ENCODE assay signal across 1 cellular context in genomic region chr19:51396175-51396574, GRCh38.
TF ChIP-seq lines count a peak whose summit lies in the region.

No MANE protein-coding gene starts in this region.

TF ChIP-seq in GM23338, 12 proteins besides CTCF, POLR2A, EP300 and RAD21 (continued from another document):
- TF ChIP-seq, protein P1, sequence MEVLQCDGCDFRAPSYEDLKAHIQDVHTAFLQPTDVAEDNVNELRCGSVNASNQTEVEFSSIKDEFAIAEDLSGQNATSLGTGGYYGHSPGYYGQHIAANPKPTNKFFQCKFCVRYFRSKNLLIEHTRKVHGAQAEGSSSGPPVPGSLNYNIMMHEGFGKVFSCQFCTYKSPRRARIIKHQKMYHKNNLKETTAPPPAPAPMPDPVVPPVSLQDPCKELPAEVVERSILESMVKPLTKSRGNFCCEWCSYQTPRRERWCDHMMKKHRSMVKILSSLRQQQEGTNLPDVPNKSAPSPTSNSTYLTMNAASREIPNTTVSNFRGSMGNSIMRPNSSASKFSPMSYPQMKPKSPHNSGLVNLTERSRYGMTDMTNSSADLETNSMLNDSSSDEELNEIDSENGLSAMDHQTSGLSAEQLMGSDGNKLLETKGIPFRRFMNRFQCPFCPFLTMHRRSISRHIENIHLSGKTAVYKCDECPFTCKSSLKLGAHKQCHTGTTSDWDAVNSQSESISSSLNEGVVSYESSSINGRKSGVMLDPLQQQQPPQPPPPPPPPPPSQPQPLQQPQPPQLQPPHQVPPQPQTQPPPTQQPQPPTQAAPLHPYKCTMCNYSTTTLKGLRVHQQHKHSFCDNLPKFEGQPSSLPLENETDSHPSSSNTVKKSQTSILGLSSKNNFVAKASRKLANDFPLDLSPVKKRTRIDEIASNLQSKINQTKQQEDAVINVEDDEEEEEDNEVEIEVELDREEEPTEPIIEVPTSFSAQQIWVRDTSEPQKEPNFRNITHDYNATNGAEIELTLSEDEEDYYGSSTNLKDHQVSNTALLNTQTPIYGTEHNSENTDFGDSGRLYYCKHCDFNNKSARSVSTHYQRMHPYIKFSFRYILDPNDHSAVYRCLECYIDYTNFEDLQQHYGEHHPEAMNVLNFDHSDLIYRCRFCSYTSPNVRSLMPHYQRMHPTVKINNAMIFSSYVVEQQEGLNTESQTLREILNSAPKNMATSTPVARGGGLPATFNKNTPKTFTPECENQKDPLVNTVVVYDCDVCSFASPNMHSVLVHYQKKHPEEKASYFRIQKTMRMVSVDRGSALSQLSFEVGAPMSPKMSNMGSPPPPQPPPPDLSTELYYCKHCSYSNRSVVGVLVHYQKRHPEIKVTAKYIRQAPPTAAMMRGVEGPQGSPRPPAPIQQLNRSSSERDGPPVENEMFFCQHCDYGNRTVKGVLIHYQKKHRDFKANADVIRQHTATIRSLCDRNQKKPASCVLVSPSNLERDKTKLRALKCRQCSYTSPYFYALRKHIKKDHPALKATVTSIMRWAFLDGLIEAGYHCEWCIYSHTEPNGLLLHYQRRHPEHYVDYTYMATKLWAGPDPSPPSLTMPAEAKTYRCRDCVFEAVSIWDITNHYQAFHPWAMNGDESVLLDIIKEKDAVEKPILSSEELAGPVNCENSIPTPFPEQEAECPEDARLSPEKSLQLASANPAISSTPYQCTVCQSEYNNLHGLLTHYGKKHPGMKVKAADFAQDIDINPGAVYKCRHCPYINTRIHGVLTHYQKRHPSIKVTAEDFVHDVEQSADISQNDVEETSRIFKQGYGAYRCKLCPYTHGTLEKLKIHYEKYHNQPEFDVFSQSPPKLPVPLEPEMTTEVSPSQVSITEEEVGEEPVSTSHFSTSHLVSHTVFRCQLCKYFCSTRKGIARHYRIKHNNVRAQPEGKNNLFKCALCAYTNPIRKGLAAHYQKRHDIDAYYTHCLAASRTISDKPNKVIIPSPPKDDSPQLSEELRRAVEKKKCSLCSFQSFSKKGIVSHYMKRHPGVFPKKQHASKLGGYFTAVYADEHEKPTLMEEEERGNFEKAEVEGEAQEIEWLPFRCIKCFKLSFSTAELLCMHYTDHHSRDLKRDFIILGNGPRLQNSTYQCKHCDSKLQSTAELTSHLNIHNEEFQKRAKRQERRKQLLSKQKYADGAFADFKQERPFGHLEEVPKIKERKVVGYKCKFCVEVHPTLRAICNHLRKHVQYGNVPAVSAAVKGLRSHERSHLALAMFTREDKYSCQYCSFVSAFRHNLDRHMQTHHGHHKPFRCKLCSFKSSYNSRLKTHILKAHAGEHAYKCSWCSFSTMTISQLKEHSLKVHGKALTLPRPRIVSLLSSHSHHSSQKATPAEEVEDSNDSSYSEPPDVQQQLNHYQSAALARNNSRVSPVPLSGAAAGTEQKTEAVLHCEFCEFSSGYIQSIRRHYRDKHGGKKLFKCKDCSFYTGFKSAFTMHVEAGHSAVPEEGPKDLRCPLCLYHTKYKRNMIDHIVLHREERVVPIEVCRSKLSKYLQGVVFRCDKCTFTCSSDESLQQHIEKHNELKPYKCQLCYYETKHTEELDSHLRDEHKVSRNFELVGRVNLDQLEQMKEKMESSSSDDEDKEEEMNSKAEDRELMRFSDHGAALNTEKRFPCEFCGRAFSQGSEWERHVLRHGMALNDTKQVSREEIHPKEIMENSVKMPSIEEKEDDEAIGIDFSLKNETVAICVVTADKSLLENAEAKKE (CRISPR knock-in tag; IDR thresholded peaks at IDR 0.05), result no peak
- TF ChIP-seq CREB1 (CRISPR knock-in tag; IDR thresholded peaks at IDR 0.05; ENCODE audit: low read depth) (no peak), ZNF331 (CRISPR knock-in tag; IDR thresholded peaks at IDR 0.05; ENCODE audit: low read depth) (no peak), POLR2AphosphoS5 (IDR thresholded peaks at IDR 0.05; ENCODE audit: low read depth) (no peak), EZH2phosphoT487 (IDR thresholded peaks at IDR 0.05; ENCODE audit: unreplicated experiment) (no peak), ZNF114 (CRISPR knock-in tag; IDR thresholded peaks at IDR 0.05) (no peak), ETS1 (IDR thresholded peaks at IDR 0.05) (no peak), JUNB (IDR thresholded peaks at IDR 0.05; ENCODE audit: unreplicated experiment) (no peak), STAT1 (IDR thresholded peaks at IDR 0.05; ENCODE audit: unreplicated experiment) (no peak)
- TF ChIP-seq, protein P2, sequence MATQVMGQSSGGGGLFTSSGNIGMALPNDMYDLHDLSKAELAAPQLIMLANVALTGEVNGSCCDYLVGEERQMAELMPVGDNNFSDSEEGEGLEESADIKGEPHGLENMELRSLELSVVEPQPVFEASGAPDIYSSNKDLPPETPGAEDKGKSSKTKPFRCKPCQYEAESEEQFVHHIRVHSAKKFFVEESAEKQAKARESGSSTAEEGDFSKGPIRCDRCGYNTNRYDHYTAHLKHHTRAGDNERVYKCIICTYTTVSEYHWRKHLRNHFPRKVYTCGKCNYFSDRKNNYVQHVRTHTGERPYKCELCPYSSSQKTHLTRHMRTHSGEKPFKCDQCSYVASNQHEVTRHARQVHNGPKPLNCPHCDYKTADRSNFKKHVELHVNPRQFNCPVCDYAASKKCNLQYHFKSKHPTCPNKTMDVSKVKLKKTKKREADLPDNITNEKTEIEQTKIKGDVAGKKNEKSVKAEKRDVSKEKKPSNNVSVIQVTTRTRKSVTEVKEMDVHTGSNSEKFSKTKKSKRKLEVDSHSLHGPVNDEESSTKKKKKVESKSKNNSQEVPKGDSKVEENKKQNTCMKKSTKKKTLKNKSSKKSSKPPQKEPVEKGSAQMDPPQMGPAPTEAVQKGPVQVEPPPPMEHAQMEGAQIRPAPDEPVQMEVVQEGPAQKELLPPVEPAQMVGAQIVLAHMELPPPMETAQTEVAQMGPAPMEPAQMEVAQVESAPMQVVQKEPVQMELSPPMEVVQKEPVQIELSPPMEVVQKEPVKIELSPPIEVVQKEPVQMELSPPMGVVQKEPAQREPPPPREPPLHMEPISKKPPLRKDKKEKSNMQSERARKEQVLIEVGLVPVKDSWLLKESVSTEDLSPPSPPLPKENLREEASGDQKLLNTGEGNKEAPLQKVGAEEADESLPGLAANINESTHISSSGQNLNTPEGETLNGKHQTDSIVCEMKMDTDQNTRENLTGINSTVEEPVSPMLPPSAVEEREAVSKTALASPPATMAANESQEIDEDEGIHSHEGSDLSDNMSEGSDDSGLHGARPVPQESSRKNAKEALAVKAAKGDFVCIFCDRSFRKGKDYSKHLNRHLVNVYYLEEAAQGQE (IDR thresholded peaks at IDR 0.05; ENCODE audit: unreplicated experiment), result no peak
TF ChIP-seq in GM23338: peak in this region for 0.
